ENCODE assay signal across 1 cellular context in genomic region chr16:24537474-24538337, GRCh38.
A peak's percentile ranks its signal among the peaks of the same experiment; 100 is the strongest.
TF ChIP-seq lines count a peak whose summit lies in the region.

No MANE protein-coding gene starts in this region.

TF ChIP-seq in K562, 482 proteins besides CTCF, POLR2A, EP300 and RAD21 (continued from another document and continues in another):
- TF ChIP-seq ATF7 (IDR thresholded peaks at IDR 0.05) (peak; percentile 41; the same call in 1 of the 2 replicates), NCOR1 (IDR thresholded peaks at IDR 0.05) (no peak), ZBTB8A (IDR thresholded peaks at IDR 0.05; ENCODE audit: partially characterized antibody) (no peak), ZBTB1 (CRISPR knock-in tag; IDR thresholded peaks at IDR 0.05; ENCODE audit: borderline replicate concordance, low read depth) (no peak), MAFF (IDR thresholded peaks at IDR 0.05; ENCODE audit: low read length) (no peak), POLR2H (tag; IDR thresholded peaks at IDR 0.05; ENCODE audit: low read depth) (peak; percentile 81), ZNF696 (CRISPR knock-in tag; conservative IDR thresholded peaks at IDR 0.05) (no peak), KLF10 (CRISPR knock-in tag; IDR thresholded peaks at IDR 0.05) (no peak), EZH2 (IDR thresholded peaks at IDR 0.05; ENCODE audit: borderline replicate concordance, low read depth, low read length) (no peak), ZNF24 (IDR thresholded peaks at IDR 0.05) (no peak), SREBF1 (IDR thresholded peaks at IDR 0.05; ENCODE audit: borderline replicate concordance, low read depth, low read length) (no peak), NR4A1 (CRISPR knock-in tag; IDR thresholded peaks at IDR 0.05) (no peak), NR4A1 (tag; IDR thresholded peaks at IDR 0.05) (no peak), GTF2E2 (tag; IDR thresholded peaks at IDR 0.05) (no peak), POLR2B (IDR thresholded peaks at IDR 0.05; ENCODE audit: low read depth, partially characterized antibody) (peak; percentile 62), DACH1 (IDR thresholded peaks at IDR 0.05; ENCODE audit: partially characterized antibody) (no peak), ZNF395 (CRISPR knock-in tag; IDR thresholded peaks at IDR 0.05) (no peak), RBM22 (IDR thresholded peaks at IDR 0.05; ENCODE audit: low read depth, low read length, poor library complexity, severe bottlenecking) (no peak), SIRT6 (IDR thresholded peaks at IDR 0.05; ENCODE audit: low read depth, low read length) (no peak), SMAD1 (IDR thresholded peaks at IDR 0.05; ENCODE audit: low read depth, low read length, partially characterized antibody) (no peak), PTTG1 (tag; IDR thresholded peaks at IDR 0.05; ENCODE audit: low read depth) (no peak), KDM2B (CRISPR knock-in tag; IDR thresholded peaks at IDR 0.05) (no peak), SRSF1 (IDR thresholded peaks at IDR 0.05; ENCODE audit: low read depth, low read length) (no peak), EP400 (IDR thresholded peaks at IDR 0.05) (no peak), ARID3A (IDR thresholded peaks at IDR 0.05; ENCODE audit: borderline replicate concordance, low read depth, low read length) (peak; percentile 82; the same call in 1 of the 2 replicates), LEF1 (IDR thresholded peaks at IDR 0.05) (no peak), ARID1B (IDR thresholded peaks at IDR 0.05) (no peak), TAL1 (IDR thresholded peaks at IDR 0.05) (no peak), ZNF408 (CRISPR knock-in tag; IDR thresholded peaks at IDR 0.05; ENCODE audit: low read depth) (no peak), KDM5B (IDR thresholded peaks at IDR 0.05; ENCODE audit: insufficient replicate concordance, low read depth, low read length) (no peak), ZBTB33 (CRISPR knock-in tag; IDR thresholded peaks at IDR 0.05) (no peak), TCF7L2 (IDR thresholded peaks at IDR 0.05; ENCODE audit: low read depth, low read length) (no peak)
- TF ChIP-seq, protein P1, sequence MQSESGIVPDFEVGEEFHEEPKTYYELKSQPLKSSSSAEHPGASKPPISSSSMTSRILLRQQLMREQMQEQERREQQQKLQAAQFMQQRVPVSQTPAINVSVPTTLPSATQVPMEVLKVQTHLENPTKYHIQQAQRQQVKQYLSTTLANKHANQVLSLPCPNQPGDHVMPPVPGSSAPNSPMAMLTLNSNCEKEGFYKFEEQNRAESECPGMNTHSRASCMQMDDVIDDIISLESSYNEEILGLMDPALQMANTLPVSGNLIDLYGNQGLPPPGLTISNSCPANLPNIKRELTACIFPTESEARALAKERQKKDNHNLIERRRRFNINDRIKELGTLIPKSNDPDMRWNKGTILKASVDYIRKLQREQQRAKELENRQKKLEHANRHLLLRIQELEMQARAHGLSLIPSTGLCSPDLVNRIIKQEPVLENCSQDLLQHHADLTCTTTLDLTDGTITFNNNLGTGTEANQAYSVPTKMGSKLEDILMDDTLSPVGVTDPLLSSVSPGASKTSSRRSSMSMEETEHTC (IDR thresholded peaks at IDR 0.05): no peak
- TF ChIP-seq, protein P2, sequence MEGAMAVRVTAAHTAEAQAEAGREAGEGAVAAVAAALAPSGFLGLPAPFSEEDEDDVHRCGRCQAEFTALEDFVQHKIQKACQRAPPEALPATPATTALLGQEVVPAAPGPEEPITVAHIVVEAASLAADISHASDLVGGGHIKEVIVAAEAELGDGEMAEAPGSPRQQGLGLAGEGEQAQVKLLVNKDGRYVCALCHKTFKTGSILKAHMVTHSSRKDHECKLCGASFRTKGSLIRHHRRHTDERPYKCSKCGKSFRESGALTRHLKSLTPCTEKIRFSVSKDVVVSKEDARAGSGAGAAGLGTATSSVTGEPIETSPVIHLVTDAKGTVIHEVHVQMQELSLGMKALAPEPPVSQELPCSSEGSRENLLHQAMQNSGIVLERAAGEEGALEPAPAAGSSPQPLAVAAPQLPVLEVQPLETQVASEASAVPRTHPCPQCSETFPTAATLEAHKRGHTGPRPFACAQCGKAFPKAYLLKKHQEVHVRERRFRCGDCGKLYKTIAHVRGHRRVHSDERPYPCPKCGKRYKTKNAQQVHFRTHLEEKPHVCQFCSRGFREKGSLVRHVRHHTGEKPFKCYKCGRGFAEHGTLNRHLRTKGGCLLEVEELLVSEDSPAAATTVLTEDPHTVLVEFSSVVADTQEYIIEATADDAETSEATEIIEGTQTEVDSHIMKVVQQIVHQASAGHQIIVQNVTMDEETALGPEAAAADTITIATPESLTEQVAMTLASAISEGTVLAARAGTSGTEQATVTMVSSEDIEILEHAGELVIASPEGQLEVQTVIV (CRISPR knock-in tag; IDR thresholded peaks at IDR 0.05; ENCODE audit: borderline replicate concordance): 0 out of 2 replicates have a peak, but pooled peaks have one; percentile 41
- TF ChIP-seq, protein P3, sequence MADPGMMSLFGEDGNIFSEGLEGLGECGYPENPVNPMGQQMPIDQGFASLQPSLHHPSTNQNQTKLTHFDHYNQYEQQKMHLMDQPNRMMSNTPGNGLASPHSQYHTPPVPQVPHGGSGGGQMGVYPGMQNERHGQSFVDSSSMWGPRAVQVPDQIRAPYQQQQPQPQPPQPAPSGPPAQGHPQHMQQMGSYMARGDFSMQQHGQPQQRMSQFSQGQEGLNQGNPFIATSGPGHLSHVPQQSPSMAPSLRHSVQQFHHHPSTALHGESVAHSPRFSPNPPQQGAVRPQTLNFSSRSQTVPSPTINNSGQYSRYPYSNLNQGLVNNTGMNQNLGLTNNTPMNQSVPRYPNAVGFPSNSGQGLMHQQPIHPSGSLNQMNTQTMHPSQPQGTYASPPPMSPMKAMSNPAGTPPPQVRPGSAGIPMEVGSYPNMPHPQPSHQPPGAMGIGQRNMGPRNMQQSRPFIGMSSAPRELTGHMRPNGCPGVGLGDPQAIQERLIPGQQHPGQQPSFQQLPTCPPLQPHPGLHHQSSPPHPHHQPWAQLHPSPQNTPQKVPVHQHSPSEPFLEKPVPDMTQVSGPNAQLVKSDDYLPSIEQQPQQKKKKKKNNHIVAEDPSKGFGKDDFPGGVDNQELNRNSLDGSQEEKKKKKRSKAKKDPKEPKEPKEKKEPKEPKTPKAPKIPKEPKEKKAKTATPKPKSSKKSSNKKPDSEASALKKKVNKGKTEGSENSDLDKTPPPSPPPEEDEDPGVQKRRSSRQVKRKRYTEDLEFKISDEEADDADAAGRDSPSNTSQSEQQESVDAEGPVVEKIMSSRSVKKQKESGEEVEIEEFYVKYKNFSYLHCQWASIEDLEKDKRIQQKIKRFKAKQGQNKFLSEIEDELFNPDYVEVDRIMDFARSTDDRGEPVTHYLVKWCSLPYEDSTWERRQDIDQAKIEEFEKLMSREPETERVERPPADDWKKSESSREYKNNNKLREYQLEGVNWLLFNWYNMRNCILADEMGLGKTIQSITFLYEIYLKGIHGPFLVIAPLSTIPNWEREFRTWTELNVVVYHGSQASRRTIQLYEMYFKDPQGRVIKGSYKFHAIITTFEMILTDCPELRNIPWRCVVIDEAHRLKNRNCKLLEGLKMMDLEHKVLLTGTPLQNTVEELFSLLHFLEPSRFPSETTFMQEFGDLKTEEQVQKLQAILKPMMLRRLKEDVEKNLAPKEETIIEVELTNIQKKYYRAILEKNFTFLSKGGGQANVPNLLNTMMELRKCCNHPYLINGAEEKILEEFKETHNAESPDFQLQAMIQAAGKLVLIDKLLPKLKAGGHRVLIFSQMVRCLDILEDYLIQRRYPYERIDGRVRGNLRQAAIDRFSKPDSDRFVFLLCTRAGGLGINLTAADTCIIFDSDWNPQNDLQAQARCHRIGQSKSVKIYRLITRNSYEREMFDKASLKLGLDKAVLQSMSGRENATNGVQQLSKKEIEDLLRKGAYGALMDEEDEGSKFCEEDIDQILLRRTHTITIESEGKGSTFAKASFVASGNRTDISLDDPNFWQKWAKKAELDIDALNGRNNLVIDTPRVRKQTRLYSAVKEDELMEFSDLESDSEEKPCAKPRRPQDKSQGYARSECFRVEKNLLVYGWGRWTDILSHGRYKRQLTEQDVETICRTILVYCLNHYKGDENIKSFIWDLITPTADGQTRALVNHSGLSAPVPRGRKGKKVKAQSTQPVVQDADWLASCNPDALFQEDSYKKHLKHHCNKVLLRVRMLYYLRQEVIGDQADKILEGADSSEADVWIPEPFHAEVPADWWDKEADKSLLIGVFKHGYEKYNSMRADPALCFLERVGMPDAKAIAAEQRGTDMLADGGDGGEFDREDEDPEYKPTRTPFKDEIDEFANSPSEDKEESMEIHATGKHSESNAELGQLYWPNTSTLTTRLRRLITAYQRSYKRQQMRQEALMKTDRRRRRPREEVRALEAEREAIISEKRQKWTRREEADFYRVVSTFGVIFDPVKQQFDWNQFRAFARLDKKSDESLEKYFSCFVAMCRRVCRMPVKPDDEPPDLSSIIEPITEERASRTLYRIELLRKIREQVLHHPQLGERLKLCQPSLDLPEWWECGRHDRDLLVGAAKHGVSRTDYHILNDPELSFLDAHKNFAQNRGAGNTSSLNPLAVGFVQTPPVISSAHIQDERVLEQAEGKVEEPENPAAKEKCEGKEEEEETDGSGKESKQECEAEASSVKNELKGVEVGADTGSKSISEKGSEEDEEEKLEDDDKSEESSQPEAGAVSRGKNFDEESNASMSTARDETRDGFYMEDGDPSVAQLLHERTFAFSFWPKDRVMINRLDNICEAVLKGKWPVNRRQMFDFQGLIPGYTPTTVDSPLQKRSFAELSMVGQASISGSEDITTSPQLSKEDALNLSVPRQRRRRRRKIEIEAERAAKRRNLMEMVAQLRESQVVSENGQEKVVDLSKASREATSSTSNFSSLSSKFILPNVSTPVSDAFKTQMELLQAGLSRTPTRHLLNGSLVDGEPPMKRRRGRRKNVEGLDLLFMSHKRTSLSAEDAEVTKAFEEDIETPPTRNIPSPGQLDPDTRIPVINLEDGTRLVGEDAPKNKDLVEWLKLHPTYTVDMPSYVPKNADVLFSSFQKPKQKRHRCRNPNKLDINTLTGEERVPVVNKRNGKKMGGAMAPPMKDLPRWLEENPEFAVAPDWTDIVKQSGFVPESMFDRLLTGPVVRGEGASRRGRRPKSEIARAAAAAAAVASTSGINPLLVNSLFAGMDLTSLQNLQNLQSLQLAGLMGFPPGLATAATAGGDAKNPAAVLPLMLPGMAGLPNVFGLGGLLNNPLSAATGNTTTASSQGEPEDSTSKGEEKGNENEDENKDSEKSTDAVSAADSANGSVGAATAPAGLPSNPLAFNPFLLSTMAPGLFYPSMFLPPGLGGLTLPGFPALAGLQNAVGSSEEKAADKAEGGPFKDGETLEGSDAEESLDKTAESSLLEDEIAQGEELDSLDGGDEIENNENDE (IDR thresholded peaks at IDR 0.05; ENCODE audit: low read depth, low read length): no peak
- TF ChIP-seq, protein P4, sequence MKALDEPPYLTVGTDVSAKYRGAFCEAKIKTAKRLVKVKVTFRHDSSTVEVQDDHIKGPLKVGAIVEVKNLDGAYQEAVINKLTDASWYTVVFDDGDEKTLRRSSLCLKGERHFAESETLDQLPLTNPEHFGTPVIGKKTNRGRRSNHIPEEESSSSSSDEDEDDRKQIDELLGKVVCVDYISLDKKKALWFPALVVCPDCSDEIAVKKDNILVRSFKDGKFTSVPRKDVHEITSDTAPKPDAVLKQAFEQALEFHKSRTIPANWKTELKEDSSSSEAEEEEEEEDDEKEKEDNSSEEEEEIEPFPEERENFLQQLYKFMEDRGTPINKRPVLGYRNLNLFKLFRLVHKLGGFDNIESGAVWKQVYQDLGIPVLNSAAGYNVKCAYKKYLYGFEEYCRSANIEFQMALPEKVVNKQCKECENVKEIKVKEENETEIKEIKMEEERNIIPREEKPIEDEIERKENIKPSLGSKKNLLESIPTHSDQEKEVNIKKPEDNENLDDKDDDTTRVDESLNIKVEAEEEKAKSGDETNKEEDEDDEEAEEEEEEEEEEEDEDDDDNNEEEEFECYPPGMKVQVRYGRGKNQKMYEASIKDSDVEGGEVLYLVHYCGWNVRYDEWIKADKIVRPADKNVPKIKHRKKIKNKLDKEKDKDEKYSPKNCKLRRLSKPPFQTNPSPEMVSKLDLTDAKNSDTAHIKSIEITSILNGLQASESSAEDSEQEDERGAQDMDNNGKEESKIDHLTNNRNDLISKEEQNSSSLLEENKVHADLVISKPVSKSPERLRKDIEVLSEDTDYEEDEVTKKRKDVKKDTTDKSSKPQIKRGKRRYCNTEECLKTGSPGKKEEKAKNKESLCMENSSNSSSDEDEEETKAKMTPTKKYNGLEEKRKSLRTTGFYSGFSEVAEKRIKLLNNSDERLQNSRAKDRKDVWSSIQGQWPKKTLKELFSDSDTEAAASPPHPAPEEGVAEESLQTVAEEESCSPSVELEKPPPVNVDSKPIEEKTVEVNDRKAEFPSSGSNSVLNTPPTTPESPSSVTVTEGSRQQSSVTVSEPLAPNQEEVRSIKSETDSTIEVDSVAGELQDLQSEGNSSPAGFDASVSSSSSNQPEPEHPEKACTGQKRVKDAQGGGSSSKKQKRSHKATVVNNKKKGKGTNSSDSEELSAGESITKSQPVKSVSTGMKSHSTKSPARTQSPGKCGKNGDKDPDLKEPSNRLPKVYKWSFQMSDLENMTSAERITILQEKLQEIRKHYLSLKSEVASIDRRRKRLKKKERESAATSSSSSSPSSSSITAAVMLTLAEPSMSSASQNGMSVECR (CRISPR knock-in tag; IDR thresholded peaks at IDR 0.05): no peak
